ENCODE assay signal across 8 cellular contexts in genomic region chr5:159133041-159133741, GRCh38. TPM values are rescaled to one million over a fixed set of nuclear protein-coding genes. Genes with fewer than 3 reads are reported as not detected.
DNase-seq lines count a peak whose midpoint lies in the region; ATAC-seq and TF ChIP-seq lines count a peak whose summit lies in the region.

No MANE protein-coding gene starts in this region.

- WGBS in H9 (ENCODE audit: extremely low coverage, insufficient read length, low lambda C conversion rate), result no CpG with 5 or more reads among the region's 11 CpGs

- no peak overlapping the region for H3T11ph ChIP-seq in H9 (ENCODE audit: low read length)

- H3K27ac Mint-ChIP-seq in H9, result no peak overlapping the region

- no peaks in the 10 kb centered on the region for H3K27me3 ChIP-seq in H9 (ENCODE audit: insufficient read depth, low read length)

- no peak overlapping the region for H2BK12ac ChIP-seq in H9 (ENCODE audit: insufficient read length, low read depth, low read length)

- no peak overlapping the region for H2BK5ac ChIP-seq in H9 (ENCODE audit: insufficient read length, low read length)

- H2AK5ac ChIP-seq in H9 (ENCODE audit: insufficient read length, low read length), result no peak overlapping the region

- no peak overlapping the region for H3K14ac ChIP-seq in H9 (ENCODE audit: insufficient read depth, low read length)

- H3K56ac ChIP-seq in H9 (ENCODE audit: insufficient read length, low read depth, low read length), result no peak overlapping the region

- no peak overlapping the region for H3K18ac ChIP-seq in H9 (ENCODE audit: insufficient read length, low read depth, low read length)

- no peaks in the 10 kb centered on the region for H3K79me1 ChIP-seq in H9 (ENCODE audit: insufficient read depth, low read depth, low read length, poor library complexity, severe bottlenecking)

- peak; percentile 83 for TF ChIP-seq CTCF in H9 (conservative IDR thresholded peaks at IDR 0.05)

- H3K9ac ChIP-seq in H9 (ENCODE audit: extremely low read depth, insufficient read length, low read length), result no peak overlapping the region

- no peak overlapping the region for H3K4me2 ChIP-seq in H9 (ENCODE audit: insufficient read depth, insufficient read length, low read length)

- no peak overlapping the region for H3K4ac ChIP-seq in H9 (ENCODE audit: low read depth, low read length)

- no peaks in the 10 kb centered on the region for H3K4me1 Mint-ChIP-seq in H9

- no peaks in the 10 kb centered on the region for H3K9me3 Mint-ChIP-seq in H9

- H2BK20ac ChIP-seq in H9 (ENCODE audit: low read depth, low read length, poor library complexity, severe bottlenecking), result no peak overlapping the region

- H2BK120ac ChIP-seq in H9 (ENCODE audit: low read depth, low read length, poor library complexity, severe bottlenecking), result no peak overlapping the region

- H2AFZ ChIP-seq in H9 (ENCODE audit: low read length), result peak overlapping the region; percentile 36

- H3K23ac ChIP-seq in H9 (ENCODE audit: insufficient read length, low read depth, low read length), result no peak overlapping the region

- H3K27ac ChIP-seq in H9 (ENCODE audit: insufficient read length, low read depth, low read length), result no peak overlapping the region

- no peak overlapping the region for H4K91ac ChIP-seq in H9 (ENCODE audit: insufficient read length, low read depth, low read length)

- peak; percentile 14 for ATAC-seq in stimulated activated naive CD8-positive, alpha-beta T cell treated with anti-CD3 and anti-CD28 coated beads, Interleukin-15, Interleukin-2, amounts not matched to agents 100 U/mL and 50 U/mL, for 24 hours
- no peak for ATAC-seq in GM18505 (IDR thresholded peaks at IDR 0.05; ENCODE audit: unreplicated experiment)

- peaks cover 3% of the 10 kb centered on the region; the same call in 1 of the 2 replicates for H3K27me3 Mint-ChIP-seq in H9 (ENCODE audit: low read depth)

- H3K4me1 ChIP-seq in H9 (ENCODE audit: insufficient read depth, low read length), result no peaks in the 10 kb centered on the region; the same call in 1 of the 2 replicates

- no peak for TF ChIP-seq POLR2A in GM18505 (IDR thresholded peaks at IDR 0.05; ENCODE audit: borderline replicate concordance, extremely low read depth, insufficient read depth, insufficient read length)

- H3K36me3 Mint-ChIP-seq in H9 (ENCODE audit: insufficient read depth in 1 of 3, low read depth in 3 of 3), result no peaks in the 10 kb centered on the region

- no peak overlapping the region for H3K4me3 Mint-ChIP-seq in H9

- no peak overlapping the region for H4K5ac ChIP-seq in H9 (ENCODE audit: insufficient read length, low read depth, low read length)

- H2BK15ac ChIP-seq in H9 (ENCODE audit: low read depth, low read length), result no peak overlapping the region

- DNase-seq in ELF-1 (ENCODE audit: low read depth, low spot score) (peak; percentile 24), H9 (no peak), NCI-H2227 (lab: John Stamatoyannopoulos, UW; ENCODE audit: unreplicated experiment) (peak; percentile 62), astrocyte of the hippocampus (ENCODE audit: low read depth, low spot score) (peak; percentile 73), iPS-NIHi11 (ENCODE audit: low spot score) (peak; percentile 16)
- no peak for DNase-seq in stimulated activated naive CD8-positive, alpha-beta T cell treated with anti-CD3 and anti-CD28 coated beads, Interleukin-15, Interleukin-2, amounts not matched to agents 100 U/mL and 50 U/mL, for 24 hours
- no peak for DNase-seq in activated naive CD4-positive, alpha-beta T cell treated with Interleukin-2 at 50 U/mL for 16 hours

- H4K20me1 ChIP-seq in H9 (ENCODE audit: control insufficient read depth, insufficient read depth, insufficient read length), result no peaks in the 10 kb centered on the region

- no peaks in the 10 kb centered on the region for H3K79me2 ChIP-seq in H9 (ENCODE audit: insufficient read depth, low read length)

- no peak overlapping the region for H4K8ac ChIP-seq in H9 (replicated peaks; ENCODE audit: insufficient read length, low read depth, low read length)

- H3K9me3 ChIP-seq in H9 (ENCODE audit: control insufficient read depth, low read depth, low read length), result no peaks in the 10 kb centered on the region

- H3K23me2 ChIP-seq in H9 (ENCODE audit: insufficient read length, low read depth, low read length, poor library complexity, severe bottlenecking), result no peaks in the 10 kb centered on the region

RNA-seq across cellular contexts. Expression of gene EBF1, which starts 33.5 kb away (rescaled TPM):
- total RNA-seq in H9 (2021), result not detected in 2 replicates

Comparison
In these comparisons a context has a peak if more than half of its experiments do, and no peak if none do; other contexts are left out.
1. DNase-seq: peak in ELF-1 (single experiment), NCI-H2227 (single experiment), astrocyte of the hippocampus (single experiment) and iPS-NIHi11 (single experiment); none in H9 (single experiment), stimulated activated naive CD8-positive, alpha-beta T cell treated with anti-CD3 and anti-CD28 coated beads, Interleukin-15, Interleukin-2, amounts not matched to agents 100 U/mL and 50 U/mL, for 24 hours (single experiment) and activated naive CD4-positive, alpha-beta T cell treated with Interleukin-2 at 50 U/mL for 16 hours (single experiment).